In the genomic region with DNA sequence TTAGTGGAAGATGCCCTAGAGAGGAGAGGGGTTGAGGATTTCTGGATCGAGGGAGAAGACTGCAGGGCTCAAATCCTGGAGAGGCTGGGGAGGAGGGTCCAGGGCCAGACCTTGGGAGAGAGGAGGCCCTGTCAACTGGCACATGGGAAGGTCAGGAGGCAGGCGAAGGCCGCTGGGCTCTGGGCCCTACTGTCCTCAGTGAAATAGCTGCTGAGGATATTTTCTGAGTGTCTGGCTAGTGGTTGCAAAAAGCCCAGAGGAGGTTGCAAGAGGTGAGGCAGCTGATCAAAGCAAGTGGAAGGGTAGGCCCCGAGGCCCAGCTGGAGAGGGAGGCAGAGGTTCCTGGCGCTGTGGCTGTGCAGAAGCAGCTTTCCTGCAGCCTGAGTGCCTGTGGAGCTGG, we compare ENCODE assay signal across 21 cellular contexts.
A peak's percentile ranks its signal among the peaks of the same experiment; 100 is the strongest.
DNase-seq lines count a peak whose midpoint lies in the region; ATAC-seq and TF ChIP-seq lines count a peak whose summit lies in the region.
"Had no signal": no experiment of that assay in that cellular context is flagged by ENCODE, and none has a peak within 500 bp of the region (broad histone marks: within the 10 kb centered on the region; RNA-seq: fewer than 3 reads in every experiment).

No MANE protein-coding gene starts in this region.

- intact Hi-C loops in CD8-positive, alpha-beta T cell (cut with DNase I, micrococcal nuclease) = loop anchor here in 1 of 2 experiments (10.0 kb wide), 1 partner anchor 592 kb away; the partner anchor contains the start of genes TAPBP and ZBTB22
- intact Hi-C loops in dendritic cell treated with granulocyte-macrophage colony-stimulating factor and Interleukin-4, amounts not matched to agents 40 ng/mL and 50 ng/mL, for 4 days (cut with micrococcal nuclease) = no loop called here
- intact Hi-C loops in natural killer cell (cut with micrococcal nuclease) (no loop called here), Right ventricle myocardium superior (cut with DNase I) (no loop called here)

- peaks cover 68% of the 10 kb centered on the region for H3K4me1 Mint-ChIP-seq in activated CD4-positive, alpha-beta T cell treated with anti-CD3 and anti-CD28 coated beads, Interleukin-2, amount 10 ng/mL, durations not matched to agents 7 days and 5 days
- H3K4me1 Mint-ChIP-seq in CD8-positive, alpha-beta T cell (ENCODE audit: low read depth) = peaks cover 86% of the 10 kb centered on the region
- peaks cover 65% of the 10 kb centered on the region for H3K4me1 Mint-ChIP-seq in dendritic cell treated with granulocyte-macrophage colony-stimulating factor and Interleukin-4, amounts not matched to agents 40 ng/mL and 50 ng/mL, for 4 days (ENCODE audit: low read depth)
- H3K4me1 Mint-ChIP-seq in natural killer cell = peaks cover 69 to 78% of the 10 kb centered on the region in 2 donors

- POLR2A ChIA-PET in activated CD4-positive, alpha-beta T cell treated with anti-CD3 and anti-CD28 coated beads, Interleukin-2, amount 10 ng/mL, durations not matched to agents 7 days and 5 days (lab: Charles Lee) = no interaction called here
- POLR2A ChIA-PET in CD8-positive, alpha-beta T cell (lab: Charles Lee) = interaction anchor here (0.7 kb wide), 1 partner anchor 43 kb away, joined by 3 read pairs; no protein-coding TSS in a partner anchor

- no peak overlapping the region for H3K27ac ChIP-seq in CD8-positive, alpha-beta T cell (ENCODE audit: low read depth, low read length)
- H3K27ac ChIP-seq: vagina, VCaP had no signal

- peaks cover 2% of the 10 kb centered on the region for H3K36me3 Mint-ChIP-seq in activated CD4-positive, alpha-beta T cell treated with anti-CD3 and anti-CD28 coated beads, Interleukin-2, amount 10 ng/mL, durations not matched to agents 7 days and 5 days (ENCODE audit: low read depth)
- no peaks in the 10 kb centered on the region for H3K36me3 Mint-ChIP-seq in CD8-positive, alpha-beta T cell
- no peaks in the 10 kb centered on the region for H3K36me3 Mint-ChIP-seq in dendritic cell treated with granulocyte-macrophage colony-stimulating factor and Interleukin-4, amounts not matched to agents 40 ng/mL and 50 ng/mL, for 4 days (ENCODE audit: low read depth)
- H3K36me3 Mint-ChIP-seq in natural killer cell = no peaks in the 10 kb centered on the region

- DNase-seq in activated CD4-positive, alpha-beta T cell treated with anti-CD3 and anti-CD28 coated beads, Interleukin-2, amount 10 ng/mL, durations not matched to agents 7 days and 5 days = no peak
- no peak for DNase-seq in activated CD4-positive, alpha-beta T cell treated with anti-CD3 and anti-CD28 coated beads, Interleukin-2, amount 50 U/mL, for 1 hour
- no peak for DNase-seq in CD8-positive, alpha-beta T cell
- DNase-seq in natural killer cell (no peak), Ammon's horn (ENCODE audit: low spot score) (no peak), Right ventricle myocardium superior (no peak)
- DNase-seq: amniotic stem cell, C1 segment of cervical spinal cord, cortex of kidney, GDM1, glutamatergic neuron, left cardiac atrium, NCI-H2081, NCI-H446 treated with DMSO at 0.1 percent for 48 hours, nephron progenitor cell, posterior cingulate gyrus had no signal

- peak overlapping the region; percentile 97 for H3K27ac Mint-ChIP-seq in activated CD4-positive, alpha-beta T cell treated with anti-CD3 and anti-CD28 coated beads, Interleukin-2, amount 10 ng/mL, durations not matched to agents 7 days and 5 days
- H3K27ac Mint-ChIP-seq in CD8-positive, alpha-beta T cell = peak overlapping the region; percentile 93
- peak overlapping the region; percentile 25 for H3K27ac Mint-ChIP-seq in dendritic cell treated with granulocyte-macrophage colony-stimulating factor and Interleukin-4, amounts not matched to agents 40 ng/mL and 50 ng/mL, for 4 days
- H3K27ac Mint-ChIP-seq in natural killer cell = peak overlapping the region; percentile 26 to 79
- H3K27ac Mint-ChIP-seq: GM23338, nephron progenitor cell had no signal

- H3K4me3 ChIP-seq in CD8-positive, alpha-beta T cell (ENCODE audit: low read depth, low read length) = no peak overlapping the region
- H3K4me3 ChIP-seq: GM23338, vagina had no signal

- ATAC-seq in CD8-positive, alpha-beta T cell = no peak
- no peak for ATAC-seq in natural killer cell
- ATAC-seq in Right ventricle myocardium superior (ENCODE audit: poor library complexity) = no peak
- ATAC-seq in HG02938 (IDR thresholded peaks at IDR 0.05; ENCODE audit: unreplicated experiment) = no peak
- ATAC-seq: GM23338 had no signal

- H3K9me3 ChIP-seq in CD8-positive, alpha-beta T cell (ENCODE audit: low read length) = no peaks in the 10 kb centered on the region
- H3K9me3 ChIP-seq: vagina had no signal

- H3K36me3 ChIP-seq in CD8-positive, alpha-beta T cell (ENCODE audit: insufficient read depth, low read length) = no peaks in the 10 kb centered on the region
- H3K36me3 ChIP-seq: vagina had no signal

- peaks cover 2% of the 10 kb centered on the region for H3K27me3 Mint-ChIP-seq in activated CD4-positive, alpha-beta T cell treated with anti-CD3 and anti-CD28 coated beads, Interleukin-2, amount 10 ng/mL, durations not matched to agents 7 days and 5 days
- no peaks in the 10 kb centered on the region for H3K27me3 Mint-ChIP-seq in CD8-positive, alpha-beta T cell (ENCODE audit: low read depth)
- peaks cover 45% of the 10 kb centered on the region for H3K27me3 Mint-ChIP-seq in dendritic cell treated with granulocyte-macrophage colony-stimulating factor and Interleukin-4, amounts not matched to agents 40 ng/mL and 50 ng/mL, for 4 days
- H3K27me3 Mint-ChIP-seq in natural killer cell (ENCODE audit: low read depth in 2 of 2) = peaks cover 17 to 23% of the 10 kb centered on the region in 2 donors

- no peak overlapping the region for H3K4me3 Mint-ChIP-seq in activated CD4-positive, alpha-beta T cell treated with anti-CD3 and anti-CD28 coated beads, Interleukin-2, amount 10 ng/mL, durations not matched to agents 7 days and 5 days
- H3K4me3 Mint-ChIP-seq in CD8-positive, alpha-beta T cell = peak overlapping the region; percentile 15
- no peak overlapping the region for H3K4me3 Mint-ChIP-seq in dendritic cell treated with granulocyte-macrophage colony-stimulating factor and Interleukin-4, amounts not matched to agents 40 ng/mL and 50 ng/mL, for 4 days
- peak overlapping the region; percentile 17 for H3K4me3 Mint-ChIP-seq in natural killer cell
- H3K4me3 Mint-ChIP-seq: GM23338, nephron progenitor cell had no signal

- no peaks in the 10 kb centered on the region for H3K9me3 Mint-ChIP-seq in activated CD4-positive, alpha-beta T cell treated with anti-CD3 and anti-CD28 coated beads, Interleukin-2, amount 10 ng/mL, durations not matched to agents 7 days and 5 days
- H3K9me3 Mint-ChIP-seq in CD8-positive, alpha-beta T cell = no peaks in the 10 kb centered on the region
- H3K9me3 Mint-ChIP-seq in dendritic cell treated with granulocyte-macrophage colony-stimulating factor and Interleukin-4, amounts not matched to agents 40 ng/mL and 50 ng/mL, for 4 days = no peaks in the 10 kb centered on the region
- no peaks in the 10 kb centered on the region for H3K9me3 Mint-ChIP-seq in natural killer cell
- H3K9me3 Mint-ChIP-seq: GM23338, nephron progenitor cell had no signal

- CTCF ChIA-PET in activated CD4-positive, alpha-beta T cell treated with anti-CD3 and anti-CD28 coated beads, Interleukin-2, amount 10 ng/mL, durations not matched to agents 7 days and 5 days (lab: Charles Lee) = interaction anchor here (0.7 to 1.3 kb wide), 2 partner anchors 12 to 71 kb away, joined by 4 read pairs; no protein-coding TSS in a partner anchor
- CTCF ChIA-PET in CD8-positive, alpha-beta T cell (lab: Charles Lee) = no interaction called here

- H3K27me3 ChIP-seq in CD8-positive, alpha-beta T cell (ENCODE audit: insufficient read depth, low read length) = no peaks in the 10 kb centered on the region
- H3K27me3 ChIP-seq: vagina had no signal

- no peak for TF ChIP-seq CTCF in CD8-positive, alpha-beta T cell (IDR thresholded peaks at IDR 0.05)
- no peak for TF ChIP-seq CTCF in natural killer cell (IDR thresholded peaks at IDR 0.05)

- H3K4me1 ChIP-seq in CD8-positive, alpha-beta T cell (ENCODE audit: insufficient read depth, low read length) = peaks cover 61% of the 10 kb centered on the region

Comparison
In these comparisons a context has a peak if more than half of its experiments do, and no peak if none do; other contexts are left out.
1. H3K27ac Mint-ChIP-seq: peak in every context shown above with its lines; median percentile 97 in activated CD4-positive, alpha-beta T cell treated with anti-CD3 and anti-CD28 coated beads, Interleukin-2, amount 10 ng/mL, durations not matched to agents 7 days and 5 days; 93 in CD8-positive, alpha-beta T cell; 52 in natural killer cell; 25 in dendritic cell treated with granulocyte-macrophage colony-stimulating factor and Interleukin-4, amounts not matched to agents 40 ng/mL and 50 ng/mL, for 4 days.
2. H3K4me3 Mint-ChIP-seq: peak in CD8-positive, alpha-beta T cell (single experiment) and natural killer cell (single experiment); none in activated CD4-positive, alpha-beta T cell treated with anti-CD3 and anti-CD28 coated beads, Interleukin-2, amount 10 ng/mL, durations not matched to agents 7 days and 5 days (single experiment) and dendritic cell treated with granulocyte-macrophage colony-stimulating factor and Interleukin-4, amounts not matched to agents 40 ng/mL and 50 ng/mL, for 4 days (single experiment).